ENCODE assay signal across 27 cellular contexts in genomic region chr18:44513233-44513632, GRCh38.
"Had no signal": no experiment of that assay in that cellular context is flagged by ENCODE, and none has a peak within 500 bp of the region (broad histone marks: within the 10 kb centered on the region; RNA-seq: fewer than 3 reads in every experiment).

No MANE protein-coding gene starts in this region.

- H3K36me3 ChIP-seq: neural progenitor cell, ovary, right lobe of liver, sigmoid colon, stomach, thoracic aorta, thyroid gland, tibial nerve, upper lobe of left lung, vagina had no signal

- H3K27ac ChIP-seq: neural progenitor cell, ovary, parathyroid adenoma, psoas muscle, right lobe of liver, sigmoid colon, stomach, thoracic aorta, thyroid gland, tibial nerve, upper lobe of left lung, vagina had no signal

- H3K4me3 ChIP-seq: neural progenitor cell, ovary, psoas muscle, right lobe of liver, sigmoid colon, stomach, thoracic aorta, thyroid gland, tibial nerve, upper lobe of left lung, vagina had no signal

- ATAC-seq: natural killer cell; psoas muscle; right cardiac atrium; right lobe of liver; stimulated activated effector memory CD8-positive, alpha-beta T cell treated with anti-CD3 and anti-CD28 coated beads, Interleukin-12 subunit alpha, Interleukin-12 subunit beta, amount 100 ng/mL, for 72 hours had no signal

- H3K27me3 Mint-ChIP-seq: progenitor cell of endocrine pancreas; stimulated activated naive CD8-positive, alpha-beta T cell treated with anti-CD3 and anti-CD28 coated beads, Interleukin-15, Interleukin-2, amounts not matched to agents 100 ng/mL and 50 ng/mL, for 24 hours had no signal

- H3K4me3 Mint-ChIP-seq: natural killer cell; nephron; neural progenitor cell; stimulated activated effector memory CD8-positive, alpha-beta T cell treated with anti-CD3 and anti-CD28 coated beads, Interleukin-12 subunit alpha, Interleukin-12 subunit beta, amount 100 ng/mL, for 72 hours; stimulated activated naive CD8-positive, alpha-beta T cell treated with anti-CD3 and anti-CD28 coated beads, Interleukin-15, Interleukin-2, amounts not matched to agents 100 ng/mL and 50 ng/mL, for 24 hours had no signal

- H3K4me1 ChIP-seq: parathyroid adenoma, psoas muscle, right lobe of liver, stomach, thyroid gland, tibial nerve, vagina had no signal

- H3K4me1 Mint-ChIP-seq: stimulated activated effector memory CD8-positive, alpha-beta T cell treated with anti-CD3 and anti-CD28 coated beads, Interleukin-12 subunit alpha, Interleukin-12 subunit beta, amount 100 ng/mL, for 72 hours had no signal

- H3K27ac Mint-ChIP-seq: natural killer cell; nephron; neural progenitor cell; progenitor cell of endocrine pancreas; stimulated activated effector memory CD8-positive, alpha-beta T cell treated with anti-CD3 and anti-CD28 coated beads, Interleukin-12 subunit alpha, Interleukin-12 subunit beta, amount 100 ng/mL, for 72 hours; stimulated activated naive CD8-positive, alpha-beta T cell treated with anti-CD3 and anti-CD28 coated beads, Interleukin-15, Interleukin-2, amounts not matched to agents 100 ng/mL and 50 ng/mL, for 24 hours had no signal

- H3K36me3 Mint-ChIP-seq: natural killer cell; neural progenitor cell; stimulated activated effector memory CD8-positive, alpha-beta T cell treated with anti-CD3 and anti-CD28 coated beads, Interleukin-12 subunit alpha, Interleukin-12 subunit beta, amount 100 ng/mL, for 72 hours had no signal

- H3K27me3 ChIP-seq: neural progenitor cell, ovary, right lobe of liver, sigmoid colon, stomach, thyroid gland, tibial nerve, upper lobe of left lung, vagina had no signal

- H3K9me3 ChIP-seq: ovary, psoas muscle, right lobe of liver, sigmoid colon, stomach, thoracic aorta, thyroid gland, tibial nerve, upper lobe of left lung, vagina had no signal

- DNase-seq: natural killer cell; occipital lobe; ovary; posterior cingulate gyrus; psoas muscle; right cardiac atrium; right lobe of liver; sigmoid colon; small intestine; stimulated activated CD4-positive, alpha-beta T cell treated with anti-CD3 and anti-CD28 coated beads, Interleukin-15, amount 100 ng/mL, for 24 hours; stimulated activated CD4-positive, alpha-beta T cell treated with anti-CD3 and anti-CD28 coated beads, Interleukin-2, amount 100 ng/mL, for 24 hours; stimulated activated CD4-positive, alpha-beta T cell treated with anti-CD3 and anti-CD28 coated beads, Interleukin-2, amount 100 ng/mL, for 48 hours; stimulated activated CD4-positive, alpha-beta T cell treated with anti-CD3 and anti-CD28 coated beads, Interleukin-4, amount 100 ng/mL, for 24 hours; stimulated activated naive CD4-positive, alpha-beta T cell treated with Interleukin-2 at 50 U/mL for 16 hours; stomach; thyroid gland; trophoblast cell; upper lobe of left lung had no signal

- H3K9me3 Mint-ChIP-seq: natural killer cell; nephron; neural progenitor cell; stimulated activated effector memory CD8-positive, alpha-beta T cell treated with anti-CD3 and anti-CD28 coated beads, Interleukin-12 subunit alpha, Interleukin-12 subunit beta, amount 100 ng/mL, for 72 hours; stimulated activated naive CD8-positive, alpha-beta T cell treated with anti-CD3 and anti-CD28 coated beads, Interleukin-15, Interleukin-2, amounts not matched to agents 100 ng/mL and 50 ng/mL, for 24 hours had no signal
